8 cellular contexts compared by ENCODE assay signal in the genomic region with DNA sequence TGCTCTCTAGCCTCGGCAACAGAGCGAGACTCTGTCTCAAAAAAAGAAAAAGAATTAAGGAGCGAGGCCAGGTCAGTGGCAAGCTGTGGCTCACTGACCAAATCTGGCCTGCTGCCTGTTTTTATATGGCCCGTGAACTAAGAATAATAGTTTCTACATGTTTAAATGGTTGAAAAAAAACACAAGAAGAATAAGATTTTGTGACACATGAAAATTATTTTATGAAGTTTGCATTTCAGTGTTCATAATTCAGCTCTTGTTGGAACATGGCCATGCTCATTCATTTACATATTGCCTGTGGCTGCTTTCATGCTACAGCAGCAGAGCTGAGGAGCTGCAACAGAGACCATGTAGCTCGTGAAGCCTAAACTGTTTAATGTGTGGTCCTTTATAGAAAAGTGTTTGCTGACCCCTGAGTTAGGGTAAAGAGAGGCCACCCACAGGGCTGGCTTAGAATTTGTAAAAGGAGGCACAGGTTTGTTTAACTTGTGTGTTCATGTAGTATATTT. TPM values are rescaled to one million over a fixed set of nuclear protein-coding genes. Genes with fewer than 3 reads are reported as not detected.
A peak's percentile ranks its signal among the peaks of the same experiment; 100 is the strongest.
DNase-seq lines count a peak whose midpoint lies in the region; ATAC-seq, FAIRE-seq and TF ChIP-seq lines count a peak whose summit lies in the region.

No MANE protein-coding gene starts in this region.

- ATAC-seq in HG03571 (IDR thresholded peaks at IDR 0.05; ENCODE audit: unreplicated experiment) (peak; percentile 51), K562 (peak; percentile 18; the same call in 1 of the 3 replicates), GM18858 (IDR thresholded peaks at IDR 0.05; ENCODE audit: unreplicated experiment) (no peak)

- no peak overlapping the region for H3K27ac ChIP-seq in K562 (ENCODE audit: extremely low read depth, low read depth, low read length)

- TF ChIP-seq EP300 in K562 (IDR thresholded peaks at IDR 0.05; ENCODE audit: low read length), result no peak

- H3K9me1 ChIP-seq in K562 (ENCODE audit: control insufficient read depth, insufficient read depth, low read length), result no peaks in the 10 kb centered on the region

- WGBS in K562 (ENCODE audit: insufficient coverage, low coverage, missing lambda C conversion rate), result 73% methylated on average over 4 of the region's 5 CpGs

- no peaks in the 10 kb centered on the region; the same call in 2 of the 3 replicates for H3K79me2 ChIP-seq in K562 (ENCODE audit: control insufficient read depth, insufficient read depth, low read length)

- H3K4me1 Mint-ChIP-seq in nephron, result peaks cover 42% of the 10 kb centered on the region
- peaks cover 34% of the 10 kb centered on the region for H3K4me1 Mint-ChIP-seq in activated T-helper 2 cell treated with anti-CD3 and anti-CD28 coated beads, Interferon-gamma antibody, Interleukin-2, Interleukin-4, amounts not matched to agents 10 μg/mL and 5 μg/mL and 100 μg/mL, durations not matched to agents 14 hours and 24 hours and 36 hours (ENCODE audit: low read depth)

- peak overlapping the region; percentile 41; the same call in 1 of the 2 replicates for H2AFZ ChIP-seq in K562 (ENCODE audit: low read depth, low read length)

- no peaks in the 10 kb centered on the region for H3K36me3 ChIP-seq in K562 (ENCODE audit: control insufficient read depth, insufficient read depth, low read length)

- no peak overlapping the region for H3K4me2 ChIP-seq in K562 (ENCODE audit: insufficient read depth, low read length)

- TF ChIP-seq CTCF in K562 (IDR thresholded peaks at IDR 0.05 in 2 of 3, conservative IDR thresholded peaks at IDR 0.05 in 1 of 3; ENCODE audit: insufficient read depth in 2 of 3, low read depth in 1 of 3, low read length in 3 of 3) (no peak), nephron (IDR thresholded peaks at IDR 0.05; ENCODE audit: unreplicated experiment in 3 of 3) (no peak), GM10248 (IDR thresholded peaks at IDR 0.05; ENCODE audit: control extremely low read depth, extremely low read depth, low read depth, missing control alignments) (no peak)

- peak overlapping the region; percentile 92 to 99 (median 93) for H3K27ac Mint-ChIP-seq in nephron
- no peak overlapping the region for H3K27ac Mint-ChIP-seq in activated T-helper 2 cell treated with anti-CD3 and anti-CD28 coated beads, Interferon-gamma antibody, Interleukin-2, Interleukin-4, amounts not matched to agents 10 μg/mL and 5 μg/mL and 100 μg/mL, durations not matched to agents 14 hours and 24 hours and 36 hours

- peak overlapping the region in 2 of 3 experiments; percentile 6 to 7 for H3K4me3 Mint-ChIP-seq in nephron
- no peak overlapping the region for H3K4me3 Mint-ChIP-seq in activated T-helper 2 cell treated with anti-CD3 and anti-CD28 coated beads, Interferon-gamma antibody, Interleukin-2, Interleukin-4, amounts not matched to agents 10 μg/mL and 5 μg/mL and 100 μg/mL, durations not matched to agents 14 hours and 24 hours and 36 hours (ENCODE audit: low read depth)

- no peak for TF ChIP-seq RAD21 in K562 (CRISPR knock-in tag; conservative IDR thresholded peaks at IDR 0.05 in 1 of 2, IDR thresholded peaks at IDR 0.05 in 1 of 2)

- peak overlapping the region in 1 of 2 experiments; percentile 19; a peak in 1 of 4 replicates for H3K9ac ChIP-seq in K562 (ENCODE audit: insufficient read depth in 1 of 2, low read depth in 2 of 2, low read length in 2 of 2)

- in situ Hi-C loops in K562 (cut with MboI), result no loop called here

- H4K20me1 ChIP-seq in K562 (replicated peaks; ENCODE audit: control insufficient read depth, insufficient read depth, low read length), result no peaks in the 10 kb centered on the region

- intact Hi-C loops in K562 (cut with micrococcal nuclease), result loop anchor here (10.0 kb wide), 1 partner anchor 63 kb away; a partner anchor contains a TSS
- intact Hi-C loops in activated T-helper 2 cell treated with anti-CD3 and anti-CD28 coated beads, Interferon-gamma antibody, Interleukin-2, Interleukin-4, amounts not matched to agents 10 μg/mL and 5 μg/mL and 100 μg/mL, durations not matched to agents 14 hours and 24 hours and 36 hours (cut with micrococcal nuclease), result no loop called here

- CTCF ChIA-PET in K562 (lab: Yijun Ruan, JAX; ENCODE audit: low intra/inter-chr PET ratio) (interaction anchor here (0.6 kb wide), 1 partner anchor 111 kb away, joined by 3 read pairs; no protein-coding TSS in a partner anchor), GM10248 (lab: Yijun Ruan, JAX) (interaction anchor here (1.2 to 2.0 kb wide), 3 partner anchors 19 to 43 kb away, joined by 3 to 4 read pairs (median 3); no protein-coding TSS in a partner anchor)

- no peak overlapping the region for H3K4me3 ChIP-seq in K562

- H3K4me1 ChIP-seq in K562 (replicated peaks in 1 of 2; ENCODE audit: control insufficient read depth in 2 of 2, insufficient read depth in 2 of 2, low read length in 2 of 2), result peaks cover 16 to 52% of the 10 kb centered on the region in 2 experiments

- H3K27me3 ChIP-seq in K562 (ENCODE audit: control insufficient read depth in 2 of 2, insufficient read depth in 2 of 2, low read length in 2 of 2), result no peaks in the 10 kb centered on the region

- DNase-seq in EL (peak; percentile 13), K562 (ENCODE audit: extremely low read depth in 1 of 4, low spot score in 3 of 4) (no peak), NK-92 (lab: John Stamatoyannopoulos, UW; ENCODE audit: unreplicated experiment) (no peak), GM10248 (ENCODE audit: extremely low spot score) (no peak)
- no peak for DNase-seq in activated T-helper 2 cell treated with anti-CD3 and anti-CD28 coated beads, Interferon-gamma antibody, Interleukin-2, Interleukin-4, amounts not matched to agents 10 μg/mL and 5 μg/mL and 100 μg/mL, durations not matched to agents 14 hours and 24 hours and 36 hours (ENCODE audit: low spot score)

- H3K9me3 Mint-ChIP-seq in nephron, result peaks cover 10% of the 10 kb centered on the region
- peaks cover 4% of the 10 kb centered on the region for H3K9me3 Mint-ChIP-seq in activated T-helper 2 cell treated with anti-CD3 and anti-CD28 coated beads, Interferon-gamma antibody, Interleukin-2, Interleukin-4, amounts not matched to agents 10 μg/mL and 5 μg/mL and 100 μg/mL, durations not matched to agents 14 hours and 24 hours and 36 hours

- H3K36me3 Mint-ChIP-seq in nephron (ENCODE audit: low read depth), result peaks cover 9% of the 10 kb centered on the region
- H3K36me3 Mint-ChIP-seq in activated T-helper 2 cell treated with anti-CD3 and anti-CD28 coated beads, Interferon-gamma antibody, Interleukin-2, Interleukin-4, amounts not matched to agents 10 μg/mL and 5 μg/mL and 100 μg/mL, durations not matched to agents 14 hours and 24 hours and 36 hours (ENCODE audit: low read depth), result peaks cover 63% of the 10 kb centered on the region

- FAIRE-seq in K562 (lab: Jason Lieb, UNC), result no peak

- BruUV-seq in K562 (replicated peaks; lab: Mats Ljungman, UMichigan), result no TSS peak

- no peak for TF ChIP-seq POLR2A in K562 (conservative IDR thresholded peaks at IDR 0.05)

- H3K9me3 ChIP-seq in K562 (replicated peaks; ENCODE audit: control insufficient read depth, insufficient read depth, low read depth, low read length), result peaks cover 3% of the 10 kb centered on the region; the same call in 1 of the 2 replicates

- no peaks in the 10 kb centered on the region for H3K27me3 Mint-ChIP-seq in nephron (ENCODE audit: low read depth)
- no peaks in the 10 kb centered on the region for H3K27me3 Mint-ChIP-seq in activated T-helper 2 cell treated with anti-CD3 and anti-CD28 coated beads, Interferon-gamma antibody, Interleukin-2, Interleukin-4, amounts not matched to agents 10 μg/mL and 5 μg/mL and 100 μg/mL, durations not matched to agents 14 hours and 24 hours and 36 hours (ENCODE audit: low read depth)

- POLR2A ChIA-PET in K562 (lab: Yijun Ruan, JAX), result interaction anchor here (1.0 kb wide), 1 partner anchor 66 kb away, joined by 3 read pairs; no protein-coding TSS in a partner anchor
- POLR2A ChIA-PET in GM10248 (lab: Yijun Ruan, JAX), result no interaction called here

TF ChIP-seq in K562, 482 proteins besides CTCF, POLR2A, EP300 and RAD21 (continues in another document):
- no peak for TF ChIP-seq RAD51 (IDR thresholded peaks at IDR 0.05; ENCODE audit: borderline replicate concordance, low read depth)
- no peak for TF ChIP-seq IFI16 (CRISPR knock-in tag; IDR thresholded peaks at IDR 0.05)

RNA-seq across cellular contexts. Expression of a gene that starts 59.5 kb away (rescaled TPM):
- 23.3 and 40.4 TPM in 2 replicates for total RNA-seq in K562 (2011; cell fraction: chromatin; rRNA removed; ENCODE audit: low replicate concordance)
- 13.8 and 14.3 TPM in 2 replicates for total RNA-seq in K562 (2011; cell fraction: nucleolus; rRNA removed)
- 21.7 and 22.3 TPM in 2 replicates for total RNA-seq in K562 (2011; cell fraction: nucleoplasm; rRNA removed)
- total RNA-seq in K562 (2014; rRNA removed) (7.1 and 8.5 TPM in 2 replicates), K562 (2014; rRNA removed; fragmentation: Illumina TruSeq; extraction: Trizol) (3.9 and 5.3 TPM in 2 replicates), K562 (2015; rRNA removed; fragmentation: Illumina TruSeq; extraction: Trizol) (1.4 and 2.0 TPM in 2 replicates), K562 (2021) (6.3 and 6.6 TPM in 2 replicates)
- polyA plus RNA-seq in K562 (2011; rRNA removed) (2.7 and 7.9 TPM in 2 replicates), K562 (2014; fragmentation: Illumina TruSeq; extraction: Trizol) (5.1 and 6.1 TPM in 2 replicates), K562 (2014; fragmentation: Nextera tagmentation; extraction: Ambion mirVana) (1 to 10 TPM; 1.1 to 1.2 TPM), K562 (2014; rRNA removed) (4.4 and 4.6 TPM in 2 replicates)
- polyA plus RNA-seq in K562 (2011; cell fraction: cytosol; rRNA removed), result 4.0 and 5.7 TPM in 2 replicates
- polyA plus RNA-seq in K562 (2011; cell fraction: nucleus; rRNA removed), result 4.0 and 6.7 TPM in 2 replicates
- 4.0 and 5.9 TPM in 2 replicates for polyA plus RNA-seq in K562 (2012)
- 9.8 and 15.1 TPM in 2 replicates for polyA minus RNA-seq in K562 (2011; rRNA and poly(A)+ RNA removed)
- 7.3 TPM in 2 replicates for polyA minus RNA-seq in K562 (2011; cell fraction: cytosol; rRNA and poly(A)+ RNA removed)
- polyA minus RNA-seq in K562 (2011; cell fraction: nucleus; rRNA and poly(A)+ RNA removed), result 10.6 and 11.8 TPM in 2 replicates
- total RNA-seq in activated T-helper 2 cell treated with anti-CD3 and anti-CD28 coated beads, Interferon-gamma antibody, Interleukin-2, Interleukin-4, amounts not matched to agents 10 μg/mL and 5 μg/mL and 100 μg/mL, durations not matched to agents 14 hours and 24 hours and 36 hours, result 40.9 and 44.0 TPM in 2 replicates
